ENCODE assay signal across 8 cellular contexts in genomic region chr9:104863180-104863883, GRCh38.
DNase-seq lines count a peak whose midpoint lies in the region; ATAC-seq and TF ChIP-seq lines count a peak whose summit lies in the region.

No MANE protein-coding gene starts in this region.

- H3K9ac ChIP-seq in MM.1S (ENCODE audit: low read length), result no peak overlapping the region

- peaks cover 3% of the 10 kb centered on the region; the same call in 1 of the 2 replicates for H3K27me3 Mint-ChIP-seq in HFFc6 (ENCODE audit: insufficient read depth)

- H3F3A ChIP-seq in MM.1S (ENCODE audit: insufficient read depth, low read length), result no peaks in the 10 kb centered on the region

- peak; percentile 94 for TF ChIP-seq CTCF in HFFc6 (IDR thresholded peaks at IDR 0.05)
- peak; percentile 95 for TF ChIP-seq CTCF in MM.1S (IDR thresholded peaks at IDR 0.05; ENCODE audit: low read length)
- TF ChIP-seq CTCF in ascending aorta (IDR thresholded peaks at IDR 0.05), result peak; percentile 46 to 62 (median 61)
- peak; percentile 86 for TF ChIP-seq CTCF in hepatocyte (IDR thresholded peaks at IDR 0.05; ENCODE audit: poor library complexity)

- H3K4me3 Mint-ChIP-seq in HFFc6, result no peak overlapping the region

- 29% methylated on average over 4 of the region's 4 CpGs for WGBS in hepatocyte (ENCODE audit: low lambda C conversion rate, missing lambda C conversion rate)

- H3K27ac ChIP-seq in MM.1S (ENCODE audit: low read length) (no peak overlapping the region), SJCRH30 (no peak overlapping the region), ascending aorta (no peak overlapping the region), hepatocyte (peak overlapping the region; percentile 81)

- no peaks in the 10 kb centered on the region for H3K9me3 Mint-ChIP-seq in HFFc6

- H3K79me2 ChIP-seq in MM.1S (ENCODE audit: low read length) (no peaks in the 10 kb centered on the region), hepatocyte (peaks cover 28% of the 10 kb centered on the region)

- H3K4me1 ChIP-seq in MM.1S (ENCODE audit: low read length) (peaks cover 19% of the 10 kb centered on the region), SJCRH30 (no peaks in the 10 kb centered on the region), ascending aorta (peaks cover 6 to 16% of the 10 kb centered on the region in 2 donors), hepatocyte (ENCODE audit: insufficient read depth) (peaks cover 36% of the 10 kb centered on the region)

- no peak overlapping the region for H3K4me3 ChIP-seq in MM.1S (ENCODE audit: low read length)
- H3K4me3 ChIP-seq in SJCRH30, result no peak overlapping the region
- no peak overlapping the region for H3K4me3 ChIP-seq in ascending aorta
- H3K4me3 ChIP-seq in hepatocyte, result no peak overlapping the region

- H3K9me3 ChIP-seq in MM.1S (replicated peaks; ENCODE audit: insufficient read depth, low read length) (no peaks in the 10 kb centered on the region), SJCRH30 (replicated peaks) (no peaks in the 10 kb centered on the region), ascending aorta (no peaks in the 10 kb centered on the region), hepatocyte (ENCODE audit: low read depth) (no peaks in the 10 kb centered on the region)

- H2AFZ ChIP-seq in MM.1S (ENCODE audit: low read length), result no peak overlapping the region; the same call in 1 of the 2 replicates
- H2AFZ ChIP-seq in hepatocyte, result no peak overlapping the region

- no peaks in the 10 kb centered on the region for H3K9me2 ChIP-seq in MM.1S (replicated peaks; ENCODE audit: insufficient read depth, low read length)
- H3K9me2 ChIP-seq in hepatocyte (replicated peaks; ENCODE audit: insufficient read depth), result no peaks in the 10 kb centered on the region

- ATAC-seq in activated CD4-positive, CD25-positive, alpha-beta regulatory T cell treated with anti-CD3 and anti-CD28 coated beads, Interleukin-2, amount 50 U/mL, for 24 hours, result peak; percentile 73 to 75
- peak; percentile 58 for ATAC-seq in sciatic nerve

- no peak for DNase-seq in activated CD4-positive, CD25-positive, alpha-beta regulatory T cell (lab: John Stamatoyannopoulos, UW)
- DNase-seq in HFFc6 (peak; percentile 82), MM.1S (peak; percentile 68), SJCRH30 (peak; percentile 37 to 74), ascending aorta (ENCODE audit: low spot score in 2 of 2) (no peak), hepatocyte (ENCODE audit: low spot score) (peak; percentile 78), sciatic nerve (ENCODE audit: low spot score) (no peak)

- intact Hi-C loops in ascending aorta (cut with DNase I), result loop anchor here (2.0 to 5.0 kb wide), 3 partner anchors 104 to 554 kb away; no protein-coding TSS in a partner anchor
- intact Hi-C loops in sciatic nerve (cut with DNase I), result loop anchor here (5.0 to 10.0 kb wide), 2 partner anchors 59 to 551 kb away; no protein-coding TSS in a partner anchor

- peak overlapping the region; percentile 68 for H3K27ac Mint-ChIP-seq in HFFc6

- H3K27me3 ChIP-seq in MM.1S (replicated peaks; ENCODE audit: insufficient read depth, low read length), result no peaks in the 10 kb centered on the region
- no peaks in the 10 kb centered on the region for H3K27me3 ChIP-seq in SJCRH30
- H3K27me3 ChIP-seq in ascending aorta, result no peaks in the 10 kb centered on the region
- H3K27me3 ChIP-seq in hepatocyte, result no peaks in the 10 kb centered on the region

- H3K36me3 ChIP-seq in MM.1S (replicated peaks; ENCODE audit: insufficient read depth, low read length) (no peaks in the 10 kb centered on the region), SJCRH30 (no peaks in the 10 kb centered on the region), ascending aorta (peaks cover 4 to 9% of the 10 kb centered on the region in 2 donors), hepatocyte (replicated peaks; ENCODE audit: insufficient read depth, low read depth) (no peaks in the 10 kb centered on the region)

- peaks cover 72% of the 10 kb centered on the region for H3K4me1 Mint-ChIP-seq in HFFc6 (ENCODE audit: low read depth)

- no peaks in the 10 kb centered on the region for H4K20me1 ChIP-seq in MM.1S (ENCODE audit: insufficient read depth, low read length)
- peaks cover 9% of the 10 kb centered on the region for H4K20me1 ChIP-seq in hepatocyte (ENCODE audit: insufficient read depth, poor library complexity, severe bottlenecking)

- H3K4me2 ChIP-seq in MM.1S (ENCODE audit: low read depth, low read length), result no peak overlapping the region
- no peak overlapping the region for H3K4me2 ChIP-seq in hepatocyte

- no peaks in the 10 kb centered on the region for H3K36me3 Mint-ChIP-seq in HFFc6 (ENCODE audit: low read depth)

Comparison
In these comparisons a context has a peak if more than half of its experiments do, and no peak if none do; other contexts are left out.
1. DNase-seq: peak in HFFc6 (single experiment), MM.1S (single experiment), SJCRH30 (2 of 2) and hepatocyte (single experiment); none in activated CD4-positive, CD25-positive, alpha-beta regulatory T cell (0 of 4), ascending aorta (0 of 2) and sciatic nerve (single experiment).
2. Peak in every context shown above with its lines, with median percentiles within 50 percentile points of each other: CTCF ChIP-seq.